Comparison of ENCODE assay signal across 8 cellular contexts in the genomic region with DNA sequence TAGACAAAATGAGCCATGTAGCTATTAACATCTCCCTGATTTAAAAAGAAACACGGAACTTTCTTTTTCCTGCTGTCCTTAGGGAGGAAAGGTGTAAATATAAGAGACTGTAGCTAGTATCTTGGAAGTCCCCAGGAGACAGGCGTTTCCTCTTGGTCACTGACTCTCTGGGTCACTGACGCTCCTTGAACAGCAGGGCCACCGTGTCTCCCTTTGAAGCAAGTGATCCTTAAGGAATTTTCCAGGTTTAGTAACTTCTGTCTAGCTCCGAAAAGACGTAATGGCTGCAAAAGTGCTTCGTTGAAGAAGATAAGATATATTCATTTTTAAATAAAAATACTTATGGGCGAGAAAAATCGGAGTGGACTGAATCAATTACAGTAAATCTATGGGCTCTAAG. TPM values are rescaled to one million over a fixed set of nuclear protein-coding genes. Genes with fewer than 3 reads are reported as not detected.
DNase-seq lines count a peak whose midpoint lies in the region; ATAC-seq and TF ChIP-seq lines count a peak whose summit lies in the region.

No MANE protein-coding gene starts in this region.

- peak overlapping the region; percentile 95 for H4K5ac ChIP-seq in IMR-90 (ENCODE audit: low read depth, low read length)

- H2BK5ac ChIP-seq in IMR-90 (ENCODE audit: low read depth, low read length, poor library complexity, severe bottlenecking): peak overlapping the region; percentile 96

- peak overlapping the region; percentile 65 to 99 for H4K8ac ChIP-seq in IMR-90 (ENCODE audit: low read depth in 2 of 2, low read length in 2 of 2)

- dilution Hi-C loops in IMR-90 (cut with HindIII; ENCODE audit: low sequenced_read_pairs, unreplicated experiment): no loop called here
- dilution Hi-C loops in mammary epithelial cell (cut with HindIII; ENCODE audit: low sequenced_read_pairs): loop anchor here (5.0 kb wide), 2 partner anchors 92 to 173 kb away; no protein-coding TSS in a partner anchor

- peaks cover 21% of the 10 kb centered on the region for H3K9me1 ChIP-seq in IMR-90 (ENCODE audit: insufficient read depth, low read length)

- peak overlapping the region; percentile 77 for H3K23ac ChIP-seq in IMR-90 (ENCODE audit: low read depth, low read length)

- no peaks in the 10 kb centered on the region for H3K27me3 ChIP-seq in IMR-90 (ENCODE audit: control insufficient read depth, insufficient read depth, low read length)
- no peaks in the 10 kb centered on the region for H3K27me3 ChIP-seq in mammary epithelial cell (ENCODE audit: insufficient read depth, low read length)
- no peaks in the 10 kb centered on the region for H3K27me3 ChIP-seq in mucosa of rectum (ENCODE audit: control insufficient read depth in 2 of 2, insufficient read depth in 2 of 2, low read length in 2 of 2)

- H2AFZ ChIP-seq in IMR-90 (replicated peaks; ENCODE audit: low read length, poor library complexity) (peak overlapping the region; percentile 72), mammary epithelial cell (ENCODE audit: low read depth, low read length) (peak overlapping the region; percentile 67)

- H2BK20ac ChIP-seq in IMR-90 (ENCODE audit: low read depth, low read length): peak overlapping the region; percentile 85; the same call in 1 of the 2 replicates

- H3K9ac ChIP-seq in IMR-90 (ENCODE audit: low read depth, low read length) (peak overlapping the region; percentile 92), mammary epithelial cell (ENCODE audit: insufficient read depth, low read length) (peak overlapping the region; percentile 89), mucosa of rectum (ENCODE audit: low read depth in 1 of 2, low read length in 2 of 2) (peak overlapping the region; percentile 94)

- CTCF ChIA-PET in IMR-90 (lab: Yijun Ruan, JAX): interaction anchor here (0.6 to 2.1 kb wide), 7 partner anchors 11 to 50 kb away, joined by 3 to 6 read pairs (median 3); no protein-coding TSS in a partner anchor
- CTCF ChIA-PET in mammary epithelial cell (lab: Charles Lee; ENCODE audit: low non-redundant PET): interaction anchor here (0.9 to 1.0 kb wide), 2 partner anchors 139 to 183 kb away, joined by 3 to 5 read pairs; no protein-coding TSS in a partner anchor

- peak overlapping the region; percentile 84; the same call in 1 of the 2 replicates for H3K56ac ChIP-seq in IMR-90 (ENCODE audit: extremely low read depth, insufficient read depth, low read length)

- H3K4me2 ChIP-seq in IMR-90 (ENCODE audit: low read depth, low read length) (peak overlapping the region; percentile 94), mammary epithelial cell (ENCODE audit: insufficient read depth, low read depth, low read length) (peak overlapping the region; percentile 89)

- intact Hi-C loops in IMR-90 (cut with micrococcal nuclease): loop anchor here (2.0 to 5.0 kb wide), 3 partner anchors 53 to 137 kb away; partner anchors contain the start of gene GLIPR2
- intact Hi-C loops in mammary epithelial cell (cut with micrococcal nuclease): loop anchor here (1.0 kb wide), 3 partner anchors 87 to 235 kb away; no protein-coding TSS in a partner anchor

- peaks cover 15% of the 10 kb centered on the region for H3K4me1 ChIP-seq in IMR-90 (ENCODE audit: control insufficient read depth, insufficient read depth, low read length)
- H3K4me1 ChIP-seq in mammary epithelial cell (ENCODE audit: insufficient read depth, low read length): peaks cover 34% of the 10 kb centered on the region
- peaks cover 17 to 22% of the 10 kb centered on the region in 2 donors for H3K4me1 ChIP-seq in mucosa of rectum (ENCODE audit: control insufficient read depth in 2 of 2, insufficient read depth in 2 of 2, low read length in 2 of 2)

- peaks cover 43% of the 10 kb centered on the region for H3K79me2 ChIP-seq in mammary epithelial cell (ENCODE audit: insufficient read depth, low read length)

- POLR2A ChIA-PET in IMR-90 (lab: Charles Lee; ENCODE audit: unreplicated experiment): interaction anchor here (0.5 to 0.9 kb wide), 2 partner anchors 17 to 149 kb away, joined by 3 to 7 read pairs; no protein-coding TSS in a partner anchor

- DNase-seq in AG10803 (ENCODE audit: low read depth) (no peak), IMR-90 (no peak), mammary epithelial cell (peak; percentile 19), occipital lobe (lab: John Stamatoyannopoulos, UW) (no peak)

- H2AK9ac ChIP-seq in IMR-90 (replicated peaks; ENCODE audit: low read depth, low read length, poor library complexity): peak overlapping the region; percentile 68

- TF ChIP-seq RAD21 in IMR-90 (IDR thresholded peaks at IDR 0.05; ENCODE audit: low read length): no peak

- H4K20me1 ChIP-seq in IMR-90 (ENCODE audit: insufficient read depth, low read length) (peaks cover 39% of the 10 kb centered on the region), mammary epithelial cell (ENCODE audit: insufficient read depth, low read length) (peaks cover 4% of the 10 kb centered on the region)

- H3K18ac ChIP-seq in IMR-90 (ENCODE audit: low read depth, low read length): peak overlapping the region; percentile 65; the same call in 1 of the 2 replicates

- WGBS in IMR-90 (ENCODE audit: extremely low coverage in 2 of 2, insufficient read length in 1 of 2), 2 experiments: no CpG with 5 or more reads among the region's 9 CpGs
- WGBS in mammary epithelial cell (ENCODE audit: low coverage, missing lambda C conversion rate): 2% methylated on average over 9 of the region's 9 CpGs

- no peak for TF ChIP-seq CTCF in AG10803 (conservative IDR thresholded peaks at IDR 0.05; ENCODE audit: low read length)
- no peak for TF ChIP-seq CTCF in IMR-90 (conservative IDR thresholded peaks at IDR 0.05; ENCODE audit: low read depth, low read length)
- no peak for TF ChIP-seq CTCF in mammary epithelial cell (conservative IDR thresholded peaks at IDR 0.05 in 1 of 2, IDR thresholded peaks at IDR 0.05 in 1 of 2; ENCODE audit: extremely low read depth in 1 of 2, insufficient read depth in 1 of 2, low read depth in 1 of 2, low read length in 2 of 2)

- no TSS peak for BruUV-seq in IMR-90 (replicated peaks; lab: Mats Ljungman, UMichigan)
- no TSS peak for BruUV-seq in mammary epithelial cell (replicated peaks; lab: Mats Ljungman, UMichigan)

- peak overlapping the region; percentile 99 for H3K14ac ChIP-seq in IMR-90 (replicated peaks; ENCODE audit: low read depth, low read length)

- H2AK5ac ChIP-seq in IMR-90 (ENCODE audit: low read depth, low read length): peak overlapping the region; percentile 85

- no peak for ATAC-seq in IMR-90 (ENCODE audit: low read depth)
- ATAC-seq in HG03175 (IDR thresholded peaks at IDR 0.05; ENCODE audit: unreplicated experiment): no peak
- no peak for ATAC-seq in GM21390 (IDR thresholded peaks at IDR 0.05; ENCODE audit: unreplicated experiment)
- no peak for ATAC-seq in GM19395 (IDR thresholded peaks at IDR 0.05; ENCODE audit: unreplicated experiment)

- peak overlapping the region; percentile 83 for H3K4ac ChIP-seq in IMR-90 (ENCODE audit: low read depth, low read length)

- H2BK15ac ChIP-seq in IMR-90 (ENCODE audit: low read depth, low read length): peak overlapping the region; percentile 45; the same call in 1 of the 3 replicates

- H3K27ac ChIP-seq in IMR-90 (ENCODE audit: insufficient read depth, low read length): peak overlapping the region; percentile 84
- H3K27ac ChIP-seq in mammary epithelial cell (ENCODE audit: insufficient read depth, low read depth, low read length): peak overlapping the region; percentile 89
- H3K27ac ChIP-seq in mucosa of rectum (ENCODE audit: low read depth in 2 of 2, low read length in 2 of 2): peak overlapping the region; percentile 91 to 95

- H3K36me3 ChIP-seq in IMR-90 (ENCODE audit: control insufficient read depth, insufficient read depth, low read length) (peaks cover 2% of the 10 kb centered on the region; the same call in 1 of the 2 replicates), mammary epithelial cell (ENCODE audit: insufficient read depth, low read length) (no peaks in the 10 kb centered on the region), mucosa of rectum (ENCODE audit: control insufficient read depth in 2 of 2, insufficient read depth in 2 of 2, low read length in 2 of 2) (peaks cover 0 to 6% of the 10 kb centered on the region in 2 donors)

- in situ Hi-C loops in IMR-90 (cut with MboI; ENCODE audit: low sequenced_read_pairs) (no loop called here), mammary epithelial cell (cut with MboI; ENCODE audit: low sequenced_read_pairs in 2 of 2) (no loop called here)

- H3K79me1 ChIP-seq in IMR-90 (ENCODE audit: low read depth in 1 of 2, low read length in 2 of 2): peaks cover 3 to 48% of the 10 kb centered on the region in 2 experiments; a peak in 2 of 4 replicates

- H3K4me3 ChIP-seq in AG10803 (ENCODE audit: low read length): peak overlapping the region; percentile 94
- H3K4me3 ChIP-seq in IMR-90 (ENCODE audit: insufficient read depth, low read depth, low read length): peak overlapping the region; percentile 35
- peak overlapping the region; percentile 65 to 97 (median 68) for H3K4me3 ChIP-seq in mammary epithelial cell (replicated peaks in 1 of 3; ENCODE audit: insufficient read depth in 1 of 3, low read depth in 2 of 3, low read length in 3 of 3)
- peak overlapping the region; percentile 96 to 97 for H3K4me3 ChIP-seq in mucosa of rectum (ENCODE audit: low read length in 2 of 2)

- no peaks in the 10 kb centered on the region for H3K9me3 ChIP-seq in IMR-90 (ENCODE audit: control insufficient read depth, insufficient read depth, low read length)
- H3K9me3 ChIP-seq in mammary epithelial cell (replicated peaks; ENCODE audit: insufficient read depth, low read length): no peaks in the 10 kb centered on the region
- no peaks in the 10 kb centered on the region for H3K9me3 ChIP-seq in mucosa of rectum (ENCODE audit: control insufficient read depth in 2 of 2, low read length in 2 of 2)

- peak overlapping the region; percentile 81 for H2BK120ac ChIP-seq in IMR-90 (ENCODE audit: low read depth, low read length)

- TF ChIP-seq POLR2A in IMR-90 (IDR thresholded peaks at IDR 0.05; ENCODE audit: low read depth, low read length): no peak

- H4K91ac ChIP-seq in IMR-90 (ENCODE audit: insufficient read depth, low read depth, low read length): peak overlapping the region; percentile 88

RNA-seq across cellular contexts. Expression of gene CLTA, which starts 0.7 kb away (rescaled TPM):
- total RNA-seq in IMR-90 (2012; rRNA removed): 133 and 208 TPM in 2 replicates
- 246 and 280 TPM in 2 replicates for polyA plus RNA-seq in IMR-90 (2012; rRNA removed)
- 218 and 493 TPM in 2 replicates for polyA plus RNA-seq in IMR-90 (2012; cell fraction: cytosol; rRNA removed)
- polyA plus RNA-seq in IMR-90 (2012; cell fraction: nucleus; rRNA removed; ENCODE audit: low replicate concordance): 63.6 and 110 TPM in 2 replicates
- total RNA-seq in mammary epithelial cell: 100 to 1,000 TPM; 130 to 217 TPM
- 231 TPM for polyA plus RNA-seq in mammary epithelial cell
- polyA minus RNA-seq in mammary epithelial cell: 60.1 TPM
- 116 TPM for total RNA-seq in occipital lobe

RNA-seq across cellular contexts. Expression of gene CCIN, which starts 20.8 kb away (rescaled TPM):
- 1.1 TPM in 2 replicates for total RNA-seq in IMR-90 (2012; rRNA removed)
- polyA plus RNA-seq in IMR-90 (2012; rRNA removed): 0.73 and 0.80 TPM in 2 replicates
- polyA plus RNA-seq in IMR-90 (2012; cell fraction: cytosol; rRNA removed): 0.32 and 0.48 TPM in 2 replicates
- polyA plus RNA-seq in IMR-90 (2012; cell fraction: nucleus; rRNA removed; ENCODE audit: low replicate concordance): 0.58 and 0.65 TPM in 2 replicates
- not detected for total RNA-seq in mammary epithelial cell
- not detected for polyA plus RNA-seq in mammary epithelial cell
- not detected for polyA minus RNA-seq in mammary epithelial cell
- not detected for total RNA-seq in occipital lobe

RNA-seq across cellular contexts. Expression of gene GLIPR2, which starts 53.4 kb away (rescaled TPM):
- 35.8 and 37.8 TPM in 2 replicates for total RNA-seq in IMR-90 (2012; rRNA removed)
- polyA plus RNA-seq in IMR-90 (2012; rRNA removed): 42.7 and 43.3 TPM in 2 replicates
- polyA plus RNA-seq in IMR-90 (2012; cell fraction: cytosol; rRNA removed): 34.1 and 37.4 TPM in 2 replicates
- 14.4 and 29.4 TPM in 2 replicates for polyA plus RNA-seq in IMR-90 (2012; cell fraction: nucleus; rRNA removed; ENCODE audit: low replicate concordance)
- total RNA-seq in mammary epithelial cell: 1 to 10 TPM; 1.2 to 2.1 TPM
- polyA plus RNA-seq in mammary epithelial cell: 2.4 TPM
- polyA minus RNA-seq in mammary epithelial cell: not detected
- total RNA-seq in occipital lobe: 9.2 TPM

Comparison
In these comparisons a context has a peak if more than half of its experiments do, and no peak if none do; other contexts are left out.
1. H3K4me3 ChIP-seq: peak in every context shown above with its lines; median percentile 96 in mucosa of rectum; 94 in AG10803; 68 in mammary epithelial cell; 35 in IMR-90.